In the genomic region with DNA sequence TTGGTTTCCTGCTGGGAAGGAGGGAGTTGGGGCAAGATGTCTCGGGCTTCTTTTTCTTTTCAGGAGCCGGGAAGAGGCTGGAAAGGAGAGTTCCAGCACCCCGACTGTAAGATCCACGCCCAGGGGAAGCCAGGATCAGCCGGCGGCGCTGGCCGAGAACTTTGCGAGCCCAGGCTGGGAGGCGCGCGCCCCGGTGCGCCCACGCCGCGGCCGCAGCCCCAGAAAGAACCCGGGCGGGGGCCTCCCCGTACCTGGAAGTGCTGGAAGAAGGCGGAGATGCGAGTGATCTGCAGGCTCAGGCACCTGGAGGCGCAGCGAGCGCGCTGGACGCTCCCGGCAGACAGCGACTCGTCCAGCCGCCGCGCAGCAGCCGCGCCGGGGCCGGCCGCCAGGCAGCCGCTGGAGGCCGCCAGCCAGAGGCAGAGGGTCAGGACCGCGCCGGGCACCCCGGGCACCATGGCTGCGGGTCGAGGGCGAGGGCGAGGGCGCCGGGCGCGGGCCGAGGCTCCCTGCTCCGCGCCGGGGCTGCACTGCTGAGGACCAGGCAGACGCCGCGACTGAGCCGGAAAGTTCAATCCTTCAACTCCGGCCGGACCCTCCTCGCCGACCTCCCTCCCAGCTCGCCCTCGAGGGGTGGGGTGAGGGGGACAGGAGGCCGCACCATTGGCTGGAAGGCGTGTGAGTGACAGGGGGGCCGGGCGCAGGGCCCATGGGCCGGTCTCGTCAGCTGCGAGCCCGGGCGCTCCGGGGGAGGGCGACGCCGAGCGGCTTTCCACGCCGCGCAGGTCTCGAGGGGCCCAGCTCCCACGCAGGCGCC, we compare ENCODE assay signal across 8 cellular contexts. TPM values are rescaled to one million over a fixed set of nuclear protein-coding genes. Genes with fewer than 3 reads are reported as not detected.
DNase-seq lines count a peak whose midpoint lies in the region; ATAC-seq, FAIRE-seq and TF ChIP-seq lines count a peak whose summit lies in the region.

TSS of gene ANOS1 (minus strand) at position 559 of the 817 bp plus-strand sequence. CDS start at position 458, 101 bp downstream.

- CTCF ChIA-PET in A549 (lab: Yijun Ruan, JAX), result interaction anchor here (0.6 to 2.2 kb wide), 2 partner anchors 10 kb away, joined by 4 to 9 read pairs; no protein-coding TSS in a partner anchor

- H3K4me2 ChIP-seq in A549, result peak within 1 kb of the TSS; percentile 89

- H3K9me3 ChIP-seq in A549, result no peaks in the 10 kb centered on the region
- no peaks in the 10 kb centered on the region for H3K9me3 ChIP-seq in HUES6 (ENCODE audit: control insufficient read depth, insufficient read depth, low read depth, low read length)
- no peaks in the 10 kb centered on the region for H3K9me3 ChIP-seq in breast epithelium

- TF ChIP-seq RAD21 in A549 (conservative IDR thresholded peaks at IDR 0.05 in 1 of 2, IDR thresholded peaks at IDR 0.05 in 1 of 2), result no peak

- TF ChIP-seq POLR2A in A549 (IDR thresholded peaks at IDR 0.05; ENCODE audit: low read length) (no peak), breast epithelium (IDR thresholded peaks at IDR 0.05) (no peak)

- H3K4me3 ChIP-seq in A549, result peak within 1 kb of the TSS; percentile 45
- H3K4me3 ChIP-seq in HUES6 (ENCODE audit: low read depth, low read length), result peak within 1 kb of the TSS; percentile 94
- peak within 1 kb of the TSS; percentile 43 to 74 (median 59) for H3K4me3 ChIP-seq in breast epithelium

- peak within 1 kb of the TSS in 1 of 2 experiments; percentile 38; a peak in 1 of 6 replicates for H3K27ac ChIP-seq in A549
- H3K27ac ChIP-seq in HUES6 (ENCODE audit: low read depth, low read length), result peak within 1 kb of the TSS; percentile 29; the same call in 1 of the 2 replicates
- peak within 1 kb of the TSS in 1 of 2 donors; percentile 43 for H3K27ac ChIP-seq in breast epithelium
- H3K27ac ChIP-seq in temporal lobe (ENCODE audit: low read depth, low read length), result no peak within 1 kb of the TSS

- DNase-seq in A549 (ENCODE audit: low read depth in 1 of 2, low spot score in 1 of 2) (peak in 1 of 2 experiments; percentile 13), breast epithelium (ENCODE audit: low spot score in 2 of 2) (peak in 1 of 2 donors; percentile 54), left kidney (ENCODE audit: low read depth, low spot score) (peak; percentile 89)
- no peak for DNase-seq in activated T-cell treated with anti-CD3 and anti-CD28 coated beads, Interleukin-2, amount 50 U/mL, for 48 hours

- intact Hi-C loops in breast epithelium (cut with DNase I; ENCODE audit: low total_unique reads), result no loop called here

- ATAC-seq in A549, result peak; percentile 77 to 89
- no peak for ATAC-seq in GM21423 (IDR thresholded peaks at IDR 0.05; ENCODE audit: unreplicated experiment)
- no peak for ATAC-seq in HG03135 (IDR thresholded peaks at IDR 0.05; ENCODE audit: unreplicated experiment)

- TF ChIP-seq CTCF in A549 (IDR thresholded peaks at IDR 0.05), result no peak
- no peak for TF ChIP-seq CTCF in breast epithelium (IDR thresholded peaks at IDR 0.05)

- POLR2A ChIA-PET in A549 (lab: Yijun Ruan, JAX), result no interaction called here

- WGBS in A549 (ENCODE audit: missing lambda C conversion rate), result 7% methylated on average over 3 of the region's 87 CpGs

- no peak for FAIRE-seq in A549 (lab: Jason Lieb, UNC)

- peak within 1 kb of the TSS; percentile 87 for H3K9ac ChIP-seq in HUES6 (ENCODE audit: low read length)

- no peak for TF ChIP-seq EP300 in A549 (IDR thresholded peaks at IDR 0.05)

- H3K27me3 ChIP-seq in HUES6 (ENCODE audit: control insufficient read depth, insufficient read depth, low read length) (peaks cover 70% of the 10 kb centered on the region), breast epithelium (peaks cover 0 to 49% of the 10 kb centered on the region in 2 donors)

- H3K4me1 ChIP-seq in A549, result 0 out of 3 replicates have a peak, but pooled peaks cover 9% of the 10 kb centered on the region
- H3K4me1 ChIP-seq in HUES6 (ENCODE audit: control insufficient read depth, insufficient read depth, low read length), result peaks cover 34% of the 10 kb centered on the region
- H3K4me1 ChIP-seq in breast epithelium, result no peaks in the 10 kb centered on the region

- H3K36me3 ChIP-seq in HUES6 (ENCODE audit: control insufficient read depth, insufficient read depth, low read length), result peaks cover 18% of the 10 kb centered on the region
- no peaks in the 10 kb centered on the region for H3K36me3 ChIP-seq in breast epithelium

TF ChIP-seq in A549, 52 proteins besides CTCF, POLR2A, EP300 and RAD21:
- TF ChIP-seq, protein P1, sequence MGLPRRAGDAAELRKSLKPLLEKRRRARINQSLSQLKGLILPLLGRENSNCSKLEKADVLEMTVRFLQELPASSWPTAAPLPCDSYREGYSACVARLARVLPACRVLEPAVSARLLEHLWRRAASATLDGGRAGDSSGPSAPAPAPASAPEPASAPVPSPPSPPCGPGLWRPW (IDR thresholded peaks at IDR 0.05), result no peak
- TF ChIP-seq PBX3 (IDR thresholded peaks at IDR 0.05), result peak; percentile 56; the same call in 1 of the 2 replicates
- TF ChIP-seq SREBF2 (IDR thresholded peaks at IDR 0.05), result no peak

RNA-seq across cellular contexts. Expression of gene ANOS1, which starts in this region (rescaled TPM):
- polyA plus RNA-seq in A549 (2011; rRNA removed), result 0.03 and 0.04 TPM in 2 replicates
- under 0.01 and 0.01 TPM in 2 replicates for polyA plus RNA-seq in A549 (2012; cell fraction: cytosol; rRNA removed)
- polyA plus RNA-seq in A549 (2012; cell fraction: nucleus; rRNA removed), result 0.01 TPM in 2 replicates
- not detected in 3 replicates for polyA plus RNA-seq in A549 (2017; fragmentation: RNase III; extraction: RNeasy Plus Mini Kit Qiagen cat#74134 plus additional on column Dnase treatment)
- 0.08 TPM in 1 of 2 replicates, not detected in the other for polyA minus RNA-seq in A549 (2011; rRNA and poly(A)+ RNA removed)
- 10 to 100 TPM in 1 of 3 donors, 1 to 10 TPM in 2; 4.9 to 10.6 (median 9.7) TPM for total RNA-seq in breast epithelium
- total RNA-seq in temporal lobe, result 23.4 TPM

Comparison
In these comparisons a context has a peak if more than half of its experiments do, and no peak if none do; other contexts are left out.
1. Peak in ATAC-seq, H3K4me3 ChIP-seq and H3K4me2 ChIP-seq in A549; RNA of the gene not detected or under 1 TPM.